ENCODE assay signal across 38 cellular contexts in the genomic region with DNA sequence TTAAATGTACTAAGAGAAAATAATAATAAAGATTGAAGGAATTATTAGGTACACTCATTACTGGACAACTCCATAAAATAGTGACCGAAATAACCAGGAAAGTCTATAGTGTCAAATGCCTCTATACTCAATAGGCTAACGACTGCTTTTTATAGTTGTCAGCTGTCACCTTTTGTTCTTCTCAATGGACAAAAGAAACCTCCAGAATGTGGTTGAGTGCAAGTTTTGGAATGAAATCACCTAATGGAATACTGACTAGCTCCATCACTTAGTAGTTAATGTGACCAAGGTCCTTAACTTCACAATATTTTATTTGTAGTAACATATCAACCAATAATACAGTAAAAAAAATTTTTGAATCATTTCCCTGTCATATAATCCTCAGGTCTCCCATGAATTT.
"Had no signal": no experiment of that assay in that cellular context is flagged by ENCODE, and none has a peak within 500 bp of the region (broad histone marks: within the 10 kb centered on the region; RNA-seq: fewer than 3 reads in every experiment).

No MANE protein-coding gene starts in this region.

- H3K9me3 Mint-ChIP-seq: activated CD4-positive, alpha-beta memory T cell treated with anti-CD3 and anti-CD28 coated beads for 36 hours; activated naive CD4-positive, alpha-beta T cell treated with anti-CD3 and anti-CD28 coated beads, Interleukin-2, amount 10 ng/mL, durations not matched to agents 7 days and 5 days; activated naive CD4-positive, alpha-beta T cell treated with anti-CD3 and anti-CD28 coated beads, Interleukin-2, amount 50 U/mL, for 24 hours; activated naive CD8-positive, alpha-beta T cell treated with anti-CD3 and anti-CD28 coated beads, Interleukin-2, amount 10 ng/mL, durations not matched to agents 7 days and 5 days; activated naive CD8-positive, alpha-beta T cell treated with anti-CD3 and anti-CD28 coated beads, Interleukin-2, amount 50 U/mL, for 24 hours; activated T-cell treated with anti-CD3 and anti-CD28 coated beads, Interleukin-2, amount 50 U/mL, for 24 hours; activated T-helper 2 cell treated with anti-CD3 and anti-CD28 coated beads, Interferon-gamma antibody, Interleukin-2, Interleukin-4, amounts not matched to agents 10 μg/mL and 5 μg/mL and 100 μg/mL, durations not matched to agents 14 hours and 24 hours and 36 hours; central memory CD8-positive, alpha-beta T cell; T-helper 1 cell treated with Interleukin-12 subunit alpha and Interleukin-12 subunit beta and Interleukin-4 antibody, amounts not matched to agents 30 μg/mL and 1 μg/mL, for 36 hours; T-helper 2 cell treated with Interferon-gamma antibody and Interleukin-4, amounts not matched to agents 5 μg/mL and 100 μg/mL, for 36 hours; WTC11 had no signal

- H3K27ac ChIP-seq: ascending aorta, cardiac muscle cell, WERI-Rb-1 had no signal

- H3K4me3 ChIP-seq: ascending aorta, cardiac muscle cell had no signal

- H3K36me3 ChIP-seq: cardiac muscle cell, WERI-Rb-1 had no signal

- H3K4me1 ChIP-seq: ascending aorta had no signal

- H3K36me3 Mint-ChIP-seq: activated CD4-positive, alpha-beta memory T cell treated with anti-CD3 and anti-CD28 coated beads for 36 hours; activated CD8-positive, alpha-beta memory T cell treated with anti-CD3 and anti-CD28 coated beads, Interleukin-2, amount 10 ng/mL, durations not matched to agents 7 days and 5 days; activated naive CD4-positive, alpha-beta T cell treated with anti-CD3 and anti-CD28 coated beads, Interleukin-2, amount 10 ng/mL, durations not matched to agents 7 days and 5 days; activated naive CD8-positive, alpha-beta T cell had no signal

- ATAC-seq: activated CD4-positive, alpha-beta T cell treated with anti-CD3 and anti-CD28 coated beads for 36 hours; activated CD4-positive, CD25-positive, alpha-beta regulatory T cell treated with anti-CD3 and anti-CD28 coated beads, Interleukin-2, amount 50 U/mL, for 24 hours; activated CD8-positive, alpha-beta memory T cell treated with anti-CD3 and anti-CD28 coated beads, Interleukin-2, amount 10 ng/mL, durations not matched to agents 7 days and 5 days; activated CD8-positive, alpha-beta T cell treated with anti-CD3 and anti-CD28 coated beads, Interleukin-2, amount 10 ng/mL, durations not matched to agents 7 days and 5 days; activated naive CD8-positive, alpha-beta T cell treated with anti-CD3 and anti-CD28 coated beads, Interleukin-2, amount 50 U/mL, for 24 hours; WTC11 had no signal

- DNase-seq: activated CD4-positive, alpha-beta memory T cell treated with anti-CD3 and anti-CD28 coated beads for 36 hours; activated CD4-positive, alpha-beta T cell treated with anti-CD3 and anti-CD28 coated beads for 1 hour; activated CD4-positive, alpha-beta T cell treated with anti-CD3 and anti-CD28 coated beads for 36 hours; activated CD4-positive, alpha-beta T cell treated with anti-CD3 and anti-CD28 coated beads for 48 hours; activated CD4-positive, alpha-beta T cell treated with anti-CD3 and anti-CD28 coated beads, Interleukin-2, amount 50 U/mL, for 1 hour; activated CD4-positive, alpha-beta T cell treated with anti-CD3 and anti-CD28 coated beads, Interleukin-2, amount 50 U/mL, for 4 hours; activated CD4-positive, CD25-positive, alpha-beta regulatory T cell; activated CD8-positive, alpha-beta memory T cell treated with anti-CD3 and anti-CD28 coated beads for 24 hours; activated CD8-positive, alpha-beta memory T cell treated with anti-CD3 and anti-CD28 coated beads, Interleukin-2, amount 10 ng/mL, durations not matched to agents 7 days and 5 days; activated CD8-positive, alpha-beta memory T cell treated with anti-CD3 and anti-CD28 coated beads, Interleukin-2, amount 50 U/mL, for 48 hours; activated CD8-positive, alpha-beta T cell treated with anti-CD3 and anti-CD28 coated beads, Interleukin-2, amount 10 ng/mL, durations not matched to agents 7 days and 5 days; activated effector memory CD4-positive, alpha-beta T cell treated with Interleukin-2 at 50 U/mL for 16 hours; activated gamma-delta T cell; activated naive CD4-positive, alpha-beta T cell treated with anti-CD3 and anti-CD28 coated beads, Interleukin-2, amount 10 ng/mL, durations not matched to agents 7 days and 5 days; activated naive CD4-positive, alpha-beta T cell treated with Interleukin-2 at 50 U/mL for 16 hours; activated naive CD8-positive, alpha-beta T cell treated with anti-CD3 and anti-CD28 coated beads, Interleukin-2, amount 10 ng/mL, durations not matched to agents 7 days and 5 days; activated naive CD8-positive, alpha-beta T cell treated with anti-CD3 and anti-CD28 coated beads, Interleukin-2, amount 50 U/mL, for 24 hours; activated T-cell treated with anti-CD3 and anti-CD28 coated beads, Interleukin-2, amount 50 U/mL, for 24 hours; activated T-cell treated with anti-CD3 and anti-CD28 coated beads, Interleukin-2, amount 50 U/mL, for 48 hours; amygdala; anterior cingulate cortex; caudate nucleus; cerebellar nuclear complex; T-helper 1 cell; T-helper 2 cell; T-helper 9 cell; WERI-Rb-1 had no signal

- H3K4me1 Mint-ChIP-seq: activated CD4-positive, alpha-beta T cell treated with anti-CD3 and anti-CD28 coated beads for 36 hours; activated CD8-positive, alpha-beta memory T cell treated with anti-CD3 and anti-CD28 coated beads, Interleukin-2, amount 10 ng/mL, durations not matched to agents 7 days and 5 days; activated naive CD4-positive, alpha-beta T cell treated with anti-CD3 and anti-CD28 coated beads, Interleukin-2, amount 10 ng/mL, durations not matched to agents 7 days and 5 days; activated naive CD8-positive, alpha-beta T cell treated with anti-CD3 and anti-CD28 coated beads, Interleukin-2, amount 10 ng/mL, durations not matched to agents 7 days and 5 days; activated naive CD8-positive, alpha-beta T cell treated with anti-CD3 and anti-CD28 coated beads, Interleukin-2, amount 50 U/mL, for 24 hours had no signal

- H3K9me3 ChIP-seq: ascending aorta had no signal

- H3K27ac Mint-ChIP-seq: activated CD4-positive, alpha-beta memory T cell treated with anti-CD3 and anti-CD28 coated beads for 36 hours; activated CD4-positive, alpha-beta T cell treated with anti-CD3 and anti-CD28 coated beads for 36 hours; activated CD8-positive, alpha-beta memory T cell treated with anti-CD3 and anti-CD28 coated beads, Interleukin-2, amount 10 ng/mL, durations not matched to agents 7 days and 5 days; activated CD8-positive, alpha-beta T cell treated with anti-CD3 and anti-CD28 coated beads, Interleukin-2, amount 10 ng/mL, durations not matched to agents 7 days and 5 days; activated naive CD4-positive, alpha-beta T cell treated with anti-CD3 and anti-CD28 coated beads, Interleukin-2, amount 10 ng/mL, durations not matched to agents 7 days and 5 days; activated naive CD4-positive, alpha-beta T cell treated with anti-CD3 and anti-CD28 coated beads, Interleukin-2, amount 50 U/mL, for 24 hours; activated naive CD8-positive, alpha-beta T cell; activated naive CD8-positive, alpha-beta T cell treated with anti-CD3 and anti-CD28 coated beads, Interleukin-2, amount 10 ng/mL, durations not matched to agents 7 days and 5 days; activated naive CD8-positive, alpha-beta T cell treated with anti-CD3 and anti-CD28 coated beads, Interleukin-2, amount 50 U/mL, for 24 hours; activated T-cell treated with anti-CD3 and anti-CD28 coated beads, Interleukin-2, amount 50 U/mL, for 24 hours; activated T-helper 2 cell treated with anti-CD3 and anti-CD28 coated beads, Interferon-gamma antibody, Interleukin-2, Interleukin-4, amounts not matched to agents 10 μg/mL and 5 μg/mL and 100 μg/mL, durations not matched to agents 14 hours and 24 hours and 36 hours; brain; T-helper 1 cell treated with Interleukin-12 subunit alpha and Interleukin-12 subunit beta and Interleukin-4 antibody, amounts not matched to agents 30 μg/mL and 1 μg/mL, for 36 hours; T-helper 2 cell treated with Interferon-gamma antibody and Interleukin-4, amounts not matched to agents 5 μg/mL and 100 μg/mL, for 36 hours; WTC11 had no signal

- H3K27me3 ChIP-seq: ascending aorta, cardiac muscle cell had no signal

- H3K27me3 Mint-ChIP-seq: activated CD4-positive, alpha-beta memory T cell treated with anti-CD3 and anti-CD28 coated beads for 36 hours; activated CD4-positive, alpha-beta T cell treated with anti-CD3 and anti-CD28 coated beads for 36 hours; activated CD8-positive, alpha-beta memory T cell treated with anti-CD3 and anti-CD28 coated beads, Interleukin-2, amount 10 ng/mL, durations not matched to agents 7 days and 5 days; activated naive CD4-positive, alpha-beta T cell treated with anti-CD3 and anti-CD28 coated beads, Interleukin-2, amount 10 ng/mL, durations not matched to agents 7 days and 5 days; activated naive CD4-positive, alpha-beta T cell treated with anti-CD3 and anti-CD28 coated beads, Interleukin-2, amount 50 U/mL, for 24 hours; activated naive CD8-positive, alpha-beta T cell; activated naive CD8-positive, alpha-beta T cell treated with anti-CD3 and anti-CD28 coated beads, Interleukin-2, amount 10 ng/mL, durations not matched to agents 7 days and 5 days; activated naive CD8-positive, alpha-beta T cell treated with anti-CD3 and anti-CD28 coated beads, Interleukin-2, amount 50 U/mL, for 24 hours; activated T-cell treated with anti-CD3 and anti-CD28 coated beads, Interleukin-2, amount 50 U/mL, for 24 hours; brain; central memory CD8-positive, alpha-beta T cell had no signal

- H3K4me3 Mint-ChIP-seq: activated CD4-positive, alpha-beta memory T cell treated with anti-CD3 and anti-CD28 coated beads for 36 hours; activated CD4-positive, alpha-beta T cell treated with anti-CD3 and anti-CD28 coated beads for 36 hours; activated CD8-positive, alpha-beta memory T cell treated with anti-CD3 and anti-CD28 coated beads, Interleukin-2, amount 10 ng/mL, durations not matched to agents 7 days and 5 days; activated CD8-positive, alpha-beta T cell treated with anti-CD3 and anti-CD28 coated beads, Interleukin-2, amount 10 ng/mL, durations not matched to agents 7 days and 5 days; activated naive CD4-positive, alpha-beta T cell treated with anti-CD3 and anti-CD28 coated beads, Interleukin-2, amount 10 ng/mL, durations not matched to agents 7 days and 5 days; activated naive CD4-positive, alpha-beta T cell treated with anti-CD3 and anti-CD28 coated beads, Interleukin-2, amount 50 U/mL, for 24 hours; activated naive CD8-positive, alpha-beta T cell; activated naive CD8-positive, alpha-beta T cell treated with anti-CD3 and anti-CD28 coated beads, Interleukin-2, amount 10 ng/mL, durations not matched to agents 7 days and 5 days; activated naive CD8-positive, alpha-beta T cell treated with anti-CD3 and anti-CD28 coated beads, Interleukin-2, amount 50 U/mL, for 24 hours; activated T-cell treated with anti-CD3 and anti-CD28 coated beads, Interleukin-2, amount 50 U/mL, for 24 hours; brain; central memory CD8-positive, alpha-beta T cell; T-helper 1 cell treated with Interleukin-12 subunit alpha and Interleukin-12 subunit beta and Interleukin-4 antibody, amounts not matched to agents 30 μg/mL and 1 μg/mL, for 36 hours; T-helper 2 cell treated with Interferon-gamma antibody and Interleukin-4, amounts not matched to agents 5 μg/mL and 100 μg/mL, for 36 hours; WTC11 had no signal
